ENCODE assay signal across 1 cellular context in genomic region chr10:68720793-68721672, GRCh38.
TF ChIP-seq lines count a peak whose summit lies in the region.

Gene CCAR1, plus strand, starts transcription at chr10:68721239. Its CDS starts 1,266 bp downstream, at chr10:68722505.

TF ChIP-seq in K562, 482 proteins besides CTCF, POLR2A, EP300 and RAD21 (continued from another document and continues in another):
- TF ChIP-seq, protein P1, sequence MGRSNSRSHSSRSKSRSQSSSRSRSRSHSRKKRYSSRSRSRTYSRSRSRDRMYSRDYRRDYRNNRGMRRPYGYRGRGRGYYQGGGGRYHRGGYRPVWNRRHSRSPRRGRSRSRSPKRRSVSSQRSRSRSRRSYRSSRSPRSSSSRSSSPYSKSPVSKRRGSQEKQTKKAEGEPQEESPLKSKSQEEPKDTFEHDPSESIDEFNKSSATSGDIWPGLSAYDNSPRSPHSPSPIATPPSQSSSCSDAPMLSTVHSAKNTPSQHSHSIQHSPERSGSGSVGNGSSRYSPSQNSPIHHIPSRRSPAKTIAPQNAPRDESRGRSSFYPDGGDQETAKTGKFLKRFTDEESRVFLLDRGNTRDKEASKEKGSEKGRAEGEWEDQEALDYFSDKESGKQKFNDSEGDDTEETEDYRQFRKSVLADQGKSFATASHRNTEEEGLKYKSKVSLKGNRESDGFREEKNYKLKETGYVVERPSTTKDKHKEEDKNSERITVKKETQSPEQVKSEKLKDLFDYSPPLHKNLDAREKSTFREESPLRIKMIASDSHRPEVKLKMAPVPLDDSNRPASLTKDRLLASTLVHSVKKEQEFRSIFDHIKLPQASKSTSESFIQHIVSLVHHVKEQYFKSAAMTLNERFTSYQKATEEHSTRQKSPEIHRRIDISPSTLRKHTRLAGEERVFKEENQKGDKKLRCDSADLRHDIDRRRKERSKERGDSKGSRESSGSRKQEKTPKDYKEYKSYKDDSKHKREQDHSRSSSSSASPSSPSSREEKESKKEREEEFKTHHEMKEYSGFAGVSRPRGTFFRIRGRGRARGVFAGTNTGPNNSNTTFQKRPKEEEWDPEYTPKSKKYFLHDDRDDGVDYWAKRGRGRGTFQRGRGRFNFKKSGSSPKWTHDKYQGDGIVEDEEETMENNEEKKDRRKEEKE (IDR thresholded peaks at IDR 0.05; ENCODE audit: borderline replicate concordance in 1 of 2, control insufficient read depth in 1 of 2, low read depth in 2 of 2, low read length in 1 of 2): no peak
- TF ChIP-seq TGIF2 (CRISPR knock-in tag; IDR thresholded peaks at IDR 0.05) (no peak), ZNF77 (CRISPR knock-in tag; IDR thresholded peaks at IDR 0.05) (no peak), SFPQ (IDR thresholded peaks at IDR 0.05; ENCODE audit: low read depth, low read length) (no peak), ETV6 (IDR thresholded peaks at IDR 0.05; ENCODE audit: borderline replicate concordance in 1 of 2, low read depth in 2 of 2, low read length in 1 of 2) (peak in 1 of 2 experiments; percentile 41; a peak in 1 of 4 replicates), ETV6 (CRISPR knock-in tag; IDR thresholded peaks at IDR 0.05; ENCODE audit: borderline replicate concordance) (0 out of 2 replicates have a peak, but pooled peaks have one; percentile 34), ZNF277 (CRISPR knock-in tag; IDR thresholded peaks at IDR 0.05; ENCODE audit: borderline replicate concordance) (no peak), FOS (IDR thresholded peaks at IDR 0.05; ENCODE audit: extremely low read depth, insufficient read length) (no peak), NCOA1 (IDR thresholded peaks at IDR 0.05; ENCODE audit: low read depth) (peak; percentile 24; the same call in 1 of the 2 replicates), ZNF696 (CRISPR knock-in tag; conservative IDR thresholded peaks at IDR 0.05) (no peak), TAF1 (IDR thresholded peaks at IDR 0.05; ENCODE audit: control insufficient read depth, extremely low read depth, insufficient read depth, low read length, severe bottlenecking) (peak; percentile 90), ZNF707 (CRISPR knock-in tag; conservative IDR thresholded peaks at IDR 0.05) (0 out of 2 replicates have a peak, but pooled peaks have one; percentile 46), MYBL2 (IDR thresholded peaks at IDR 0.05; ENCODE audit: low read depth) (peak; percentile 33; the same call in 1 of the 2 replicates), MYBL2 (CRISPR knock-in tag; IDR thresholded peaks at IDR 0.05; ENCODE audit: borderline replicate concordance) (no peak), SREBF1 (IDR thresholded peaks at IDR 0.05; ENCODE audit: borderline replicate concordance, low read depth, low read length) (no peak), HDAC8 (tag; IDR thresholded peaks at IDR 0.05) (0 out of 2 replicates have a peak, but pooled peaks have one; percentile 34), GATAD2B (IDR thresholded peaks at IDR 0.05; ENCODE audit: borderline replicate concordance) (no peak), ZNF398 (CRISPR knock-in tag; IDR thresholded peaks at IDR 0.05) (no peak), XRCC5 (IDR thresholded peaks at IDR 0.05; ENCODE audit: low read depth, low read length) (peak; percentile 67; the same call in 1 of the 2 replicates), TAF15 (IDR thresholded peaks at IDR 0.05; ENCODE audit: low read depth, low read length) (no peak), PCBP2 (IDR thresholded peaks at IDR 0.05; ENCODE audit: low read depth, low read length, poor library complexity, severe bottlenecking) (no peak), RBM17 (IDR thresholded peaks at IDR 0.05; ENCODE audit: borderline replicate concordance, low read depth, low read length) (no peak), PHF8 (IDR thresholded peaks at IDR 0.05; ENCODE audit: borderline replicate concordance, low read length) (peak; percentile 89), MCM2 (IDR thresholded peaks at IDR 0.05; ENCODE audit: low read depth) (no peak), XRCC3 (IDR thresholded peaks at IDR 0.05) (no peak), MITF (IDR thresholded peaks at IDR 0.05) (peak; percentile 79), BRD9 (IDR thresholded peaks at IDR 0.05; ENCODE audit: low read depth, partially characterized antibody) (peak; percentile 79), ZNF717 (CRISPR knock-in tag; IDR thresholded peaks at IDR 0.05) (no peak), ZNF639 (CRISPR knock-in tag; conservative IDR thresholded peaks at IDR 0.05 in 1 of 2, IDR thresholded peaks at IDR 0.05 in 1 of 2) (peak in 1 of 2 experiments; percentile 88; a peak in 2 of 4 replicates), POU5F1 (IDR thresholded peaks at IDR 0.05; ENCODE audit: borderline replicate concordance, low read depth, low read length, partially characterized antibody) (no peak), SMARCE1 (IDR thresholded peaks at IDR 0.05) (peak; percentile 20; the same call in 1 of the 2 replicates)
- TF ChIP-seq, protein P2, sequence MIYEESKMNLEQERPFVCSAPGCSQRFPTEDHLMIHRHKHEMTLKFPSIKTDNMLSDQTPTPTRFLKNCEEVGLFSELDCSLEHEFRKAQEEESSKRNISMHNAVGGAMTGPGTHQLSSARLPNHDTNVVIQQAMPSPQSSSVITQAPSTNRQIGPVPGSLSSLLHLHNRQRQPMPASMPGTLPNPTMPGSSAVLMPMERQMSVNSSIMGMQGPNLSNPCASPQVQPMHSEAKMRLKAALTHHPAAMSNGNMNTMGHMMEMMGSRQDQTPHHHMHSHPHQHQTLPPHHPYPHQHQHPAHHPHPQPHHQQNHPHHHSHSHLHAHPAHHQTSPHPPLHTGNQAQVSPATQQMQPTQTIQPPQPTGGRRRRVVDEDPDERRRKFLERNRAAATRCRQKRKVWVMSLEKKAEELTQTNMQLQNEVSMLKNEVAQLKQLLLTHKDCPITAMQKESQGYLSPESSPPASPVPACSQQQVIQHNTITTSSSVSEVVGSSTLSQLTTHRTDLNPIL (CRISPR knock-in tag; IDR thresholded peaks at IDR 0.05): no peak
- TF ChIP-seq, protein P3, sequence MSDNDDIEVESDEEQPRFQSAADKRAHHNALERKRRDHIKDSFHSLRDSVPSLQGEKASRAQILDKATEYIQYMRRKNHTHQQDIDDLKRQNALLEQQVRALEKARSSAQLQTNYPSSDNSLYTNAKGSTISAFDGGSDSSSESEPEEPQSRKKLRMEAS (CRISPR knock-in tag; IDR thresholded peaks at IDR 0.05): peak; percentile 87
- TF ChIP-seq, protein P4, sequence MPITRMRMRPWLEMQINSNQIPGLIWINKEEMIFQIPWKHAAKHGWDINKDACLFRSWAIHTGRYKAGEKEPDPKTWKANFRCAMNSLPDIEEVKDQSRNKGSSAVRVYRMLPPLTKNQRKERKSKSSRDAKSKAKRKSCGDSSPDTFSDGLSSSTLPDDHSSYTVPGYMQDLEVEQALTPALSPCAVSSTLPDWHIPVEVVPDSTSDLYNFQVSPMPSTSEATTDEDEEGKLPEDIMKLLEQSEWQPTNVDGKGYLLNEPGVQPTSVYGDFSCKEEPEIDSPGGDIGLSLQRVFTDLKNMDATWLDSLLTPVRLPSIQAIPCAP (CRISPR knock-in tag; IDR thresholded peaks at IDR 0.05; ENCODE audit: borderline replicate concordance): no peak
- TF ChIP-seq, protein P5, sequence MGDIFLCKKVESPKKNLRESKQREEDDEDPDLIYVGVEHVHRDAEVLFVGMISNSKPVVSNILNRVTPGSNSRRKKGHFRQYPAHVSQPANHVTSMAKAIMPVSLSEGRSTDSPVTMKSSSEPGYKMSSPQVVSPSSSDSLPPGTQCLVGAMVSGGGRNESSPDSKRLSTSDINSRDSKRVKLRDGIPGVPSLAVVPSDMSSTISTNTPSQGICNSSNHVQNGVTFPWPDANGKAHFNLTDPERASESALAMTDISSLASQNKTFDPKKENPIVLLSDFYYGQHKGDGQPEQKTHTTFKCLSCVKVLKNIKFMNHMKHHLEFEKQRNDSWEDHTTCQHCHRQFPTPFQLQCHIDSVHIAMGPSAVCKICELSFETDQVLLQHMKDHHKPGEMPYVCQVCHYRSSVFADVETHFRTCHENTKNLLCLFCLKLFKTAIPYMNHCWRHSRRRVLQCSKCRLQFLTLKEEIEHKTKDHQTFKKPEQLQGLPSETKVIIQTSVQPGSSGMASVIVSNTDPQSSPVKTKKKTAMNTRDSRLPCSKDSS (IDR thresholded peaks at IDR 0.05; ENCODE audit: low read depth, partially characterized antibody): no peak
- TF ChIP-seq, protein P6, sequence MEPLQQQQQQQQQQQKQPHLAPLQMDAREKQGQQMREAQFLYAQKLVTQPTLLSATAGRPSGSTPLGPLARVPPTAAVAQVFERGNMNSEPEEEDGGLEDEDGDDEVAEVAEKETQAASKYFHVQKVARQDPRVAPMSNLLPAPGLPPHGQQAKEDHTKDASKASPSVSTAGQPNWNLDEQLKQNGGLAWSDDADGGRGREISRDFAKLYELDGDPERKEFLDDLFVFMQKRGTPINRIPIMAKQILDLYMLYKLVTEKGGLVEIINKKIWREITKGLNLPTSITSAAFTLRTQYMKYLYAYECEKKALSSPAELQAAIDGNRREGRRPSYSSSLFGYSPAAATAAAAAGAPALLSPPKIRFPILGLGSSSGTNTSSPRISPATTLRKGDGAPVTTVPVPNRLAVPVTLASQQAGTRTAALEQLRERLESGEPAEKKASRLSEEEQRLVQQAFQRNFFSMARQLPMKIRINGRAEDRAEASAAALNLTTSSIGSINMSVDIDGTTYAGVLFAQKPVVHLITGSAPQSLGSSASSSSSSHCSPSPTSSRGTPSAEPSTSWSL (CRISPR knock-in tag; IDR thresholded peaks at IDR 0.05; ENCODE audit: borderline replicate concordance): no peak
